In the genomic region with DNA sequence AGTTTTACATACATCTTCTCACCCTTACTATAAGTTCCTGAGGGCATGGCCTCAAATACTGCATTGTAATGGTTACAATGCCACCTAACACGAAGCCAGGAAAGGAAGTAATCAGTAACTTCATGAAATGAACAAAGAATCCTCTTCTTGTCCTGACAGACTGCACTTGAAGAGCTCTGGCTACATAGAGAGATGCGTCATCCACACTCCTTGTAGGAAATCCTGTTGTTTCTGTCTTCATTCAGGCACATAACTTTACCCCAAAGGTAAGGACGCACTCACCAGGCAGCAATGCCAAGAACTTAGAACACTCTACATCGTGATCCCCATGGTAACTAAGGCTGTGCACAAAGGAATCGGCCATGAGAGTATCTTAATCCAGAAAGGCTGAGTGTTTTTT, we compare ENCODE assay signal across 20 cellular contexts.
DNase-seq lines count a peak whose midpoint lies in the region; ATAC-seq, FAIRE-seq and TF ChIP-seq lines count a peak whose summit lies in the region.
"Had no signal": no experiment of that assay in that cellular context is flagged by ENCODE, and none has a peak within 500 bp of the region (broad histone marks: within the 10 kb centered on the region; RNA-seq: fewer than 3 reads in every experiment).

No MANE protein-coding gene starts in this region.

- no peak for TF ChIP-seq CTCF in astrocyte of the spinal cord (IDR thresholded peaks at IDR 0.05; ENCODE audit: low read depth, low read length)
- TF ChIP-seq CTCF in keratinocyte (optimal IDR thresholded peaks at IDR 0.05 in 1 of 3, IDR thresholded peaks at IDR 0.05 in 1 of 3, conservative IDR thresholded peaks at IDR 0.05 in 1 of 3; ENCODE audit: extremely low read depth in 1 of 3, insufficient read depth in 2 of 3, low read length in 3 of 3), result no peak
- no peak for TF ChIP-seq CTCF in smooth muscle cell (IDR thresholded peaks at IDR 0.05; ENCODE audit: borderline replicate concordance, insufficient read depth, poor library complexity, severe bottlenecking)

- H3K27ac Mint-ChIP-seq in activated naive CD8-positive, alpha-beta T cell treated with anti-CD3 and anti-CD28 coated beads for 36 hours, result no peak overlapping the region
- H3K27ac Mint-ChIP-seq in stimulated activated effector memory CD8-positive, alpha-beta T cell treated with anti-CD3 and anti-CD28 coated beads, Interleukin-12 subunit alpha, Interleukin-12 subunit beta, amount 100 ng/mL, for 72 hours, result no peak overlapping the region
- H3K27ac Mint-ChIP-seq: activated CD4-positive, alpha-beta T cell treated with anti-CD3 and anti-CD28 coated beads, Interleukin-2, amount 10 ng/mL, durations not matched to agents 7 days and 5 days; activated naive CD8-positive, alpha-beta T cell; CD4-positive, alpha-beta T cell had no signal

- H3K36me3 ChIP-seq in keratinocyte (ENCODE audit: control insufficient read depth in 2 of 2, extremely low read depth in 1 of 2, insufficient read depth in 2 of 2, low read length in 2 of 2) (no peaks in the 10 kb centered on the region), smooth muscle cell (ENCODE audit: low read depth) (no peaks in the 10 kb centered on the region)
- H3K36me3 ChIP-seq: suprapubic skin, vagina had no signal

- H3K9ac ChIP-seq in keratinocyte (ENCODE audit: control insufficient read depth, extremely low read depth, insufficient read depth, low read length) (no peak overlapping the region), smooth muscle cell (ENCODE audit: low read depth) (no peak overlapping the region)
- H3K9ac ChIP-seq: SK-N-SH had no signal

- H3K4me3 ChIP-seq in astrocyte of the spinal cord (ENCODE audit: low read depth, low read length) (no peak overlapping the region), keratinocyte (ENCODE audit: control insufficient read depth in 2 of 3, extremely low read depth in 1 of 3, insufficient read depth in 2 of 3, low read depth in 1 of 3, low read length in 3 of 3) (no peak overlapping the region), smooth muscle cell (no peak overlapping the region)
- H3K4me3 ChIP-seq: body of pancreas, GM12878, suprapubic skin, vagina had no signal

- H3K9me1 ChIP-seq in keratinocyte (ENCODE audit: control insufficient read depth, extremely low read depth, insufficient read depth, low read length), result no peaks in the 10 kb centered on the region

- H3K4me1 ChIP-seq in keratinocyte (ENCODE audit: control insufficient read depth, extremely low read depth, insufficient read depth, low read length), result no peaks in the 10 kb centered on the region
- H3K4me1 ChIP-seq in smooth muscle cell (ENCODE audit: low read depth), result no peaks in the 10 kb centered on the region
- H3K4me1 ChIP-seq: body of pancreas, suprapubic skin, vagina had no signal

- H3K4me1 Mint-ChIP-seq in activated naive CD8-positive, alpha-beta T cell treated with anti-CD3 and anti-CD28 coated beads for 36 hours, result peaks cover 3% of the 10 kb centered on the region
- H3K4me1 Mint-ChIP-seq in stimulated activated effector memory CD8-positive, alpha-beta T cell treated with anti-CD3 and anti-CD28 coated beads, Interleukin-12 subunit alpha, Interleukin-12 subunit beta, amount 100 ng/mL, for 72 hours, result no peaks in the 10 kb centered on the region
- H3K4me1 Mint-ChIP-seq: activated CD4-positive, alpha-beta T cell treated with anti-CD3 and anti-CD28 coated beads, Interleukin-2, amount 10 ng/mL, durations not matched to agents 7 days and 5 days had no signal

- H3K27ac ChIP-seq in keratinocyte (ENCODE audit: control insufficient read depth, insufficient read depth, low read length) (no peak overlapping the region), smooth muscle cell (ENCODE audit: low read depth) (peak overlapping the region; percentile 33)
- H3K27ac ChIP-seq: body of pancreas, suprapubic skin, vagina had no signal

- no peaks in the 10 kb centered on the region for H3K9me3 Mint-ChIP-seq in activated naive CD8-positive, alpha-beta T cell treated with anti-CD3 and anti-CD28 coated beads for 36 hours
- H3K9me3 Mint-ChIP-seq in stimulated activated effector memory CD8-positive, alpha-beta T cell treated with anti-CD3 and anti-CD28 coated beads, Interleukin-12 subunit alpha, Interleukin-12 subunit beta, amount 100 ng/mL, for 72 hours, result no peaks in the 10 kb centered on the region
- H3K9me3 Mint-ChIP-seq: activated CD4-positive, alpha-beta T cell treated with anti-CD3 and anti-CD28 coated beads, Interleukin-2, amount 10 ng/mL, durations not matched to agents 7 days and 5 days; CD4-positive, alpha-beta T cell had no signal

- H3K27me3 ChIP-seq in keratinocyte (ENCODE audit: control insufficient read depth, extremely low read depth, insufficient read depth, low read length) (no peaks in the 10 kb centered on the region), smooth muscle cell (ENCODE audit: low read depth) (no peaks in the 10 kb centered on the region)
- H3K27me3 ChIP-seq: body of pancreas, suprapubic skin, vagina had no signal

- H3K79me2 ChIP-seq in keratinocyte (ENCODE audit: control insufficient read depth, insufficient read depth, low read length) (no peaks in the 10 kb centered on the region), smooth muscle cell (ENCODE audit: low read depth) (no peaks in the 10 kb centered on the region)

- peak; percentile 57 for DNase-seq in M059J (ENCODE audit: low read depth)
- DNase-seq in astrocyte of the spinal cord (ENCODE audit: low read depth, low spot score), result peak; percentile 24
- no peak for DNase-seq in keratinocyte (ENCODE audit: low read depth, low spot score)
- DNase-seq in smooth muscle cell (lab: John Stamatoyannopoulos, UW; ENCODE audit: unreplicated experiment), result no peak
- no peak for DNase-seq in activated naive CD8-positive, alpha-beta T cell treated with anti-CD3 and anti-CD28 coated beads for 36 hours
- no peak for DNase-seq in stimulated activated effector memory CD8-positive, alpha-beta T cell treated with anti-CD3 and anti-CD28 coated beads, Interleukin-12 subunit alpha, Interleukin-12 subunit beta, amount 100 ng/mL, for 72 hours (ENCODE audit: low spot score in 2 of 2)
- DNase-seq in SK-N-DZ (ENCODE audit: low spot score), result no peak
- DNase-seq: activated CD4-positive, alpha-beta T cell treated with anti-CD3 and anti-CD28 coated beads, Interleukin-2, amount 10 ng/mL, durations not matched to agents 7 days and 5 days; body of pancreas; CD4-positive, alpha-beta T cell; effector memory CD4-positive, alpha-beta T cell; NCI-H2029; NCI-H446 treated with DMSO at 0.1 percent for 48 hours; SK-N-SH; T-helper 2 cell had no signal

- ATAC-seq in stimulated activated effector memory CD8-positive, alpha-beta T cell treated with anti-CD3 and anti-CD28 coated beads, Interleukin-12 subunit alpha, Interleukin-12 subunit beta, amount 100 ng/mL, for 72 hours, result no peak
- ATAC-seq: body of pancreas, GM12878, left lobe of liver had no signal

- H3F3A ChIP-seq in smooth muscle cell (ENCODE audit: low read depth), result no peaks in the 10 kb centered on the region

- H3K36me3 Mint-ChIP-seq in activated naive CD8-positive, alpha-beta T cell treated with anti-CD3 and anti-CD28 coated beads for 36 hours, result no peaks in the 10 kb centered on the region
- no peaks in the 10 kb centered on the region for H3K36me3 Mint-ChIP-seq in stimulated activated effector memory CD8-positive, alpha-beta T cell treated with anti-CD3 and anti-CD28 coated beads, Interleukin-12 subunit alpha, Interleukin-12 subunit beta, amount 100 ng/mL, for 72 hours
- H3K36me3 Mint-ChIP-seq: activated naive CD8-positive, alpha-beta T cell had no signal

- no peaks in the 10 kb centered on the region for H4K20me1 ChIP-seq in keratinocyte (ENCODE audit: control insufficient read depth, extremely low read depth, insufficient read depth, low read length)
- H4K20me1 ChIP-seq in smooth muscle cell (ENCODE audit: low read depth), result no peaks in the 10 kb centered on the region

- WGBS in smooth muscle cell (ENCODE audit: low lambda C conversion rate), result 63% methylated on average over 5 of the region's 5 CpGs

- H3K27me3 Mint-ChIP-seq in activated naive CD8-positive, alpha-beta T cell treated with anti-CD3 and anti-CD28 coated beads for 36 hours, result no peaks in the 10 kb centered on the region
- H3K27me3 Mint-ChIP-seq: activated CD4-positive, alpha-beta T cell treated with anti-CD3 and anti-CD28 coated beads, Interleukin-2, amount 10 ng/mL, durations not matched to agents 7 days and 5 days; activated naive CD8-positive, alpha-beta T cell; CD4-positive, alpha-beta T cell had no signal

- H2AFZ ChIP-seq in keratinocyte (ENCODE audit: control insufficient read depth, low read length) (no peak overlapping the region), smooth muscle cell (ENCODE audit: low read depth) (no peak overlapping the region)

- in situ Hi-C loops in astrocyte of the spinal cord (cut with HindIII; ENCODE audit: low sequenced_read_pairs), result no loop called here

- H3K4me2 ChIP-seq in keratinocyte (ENCODE audit: control insufficient read depth, extremely low read depth, insufficient read depth, low read depth, low read length), result no peak overlapping the region
- H3K4me2 ChIP-seq in smooth muscle cell, result no peak overlapping the region
- H3K4me2 ChIP-seq: SK-N-SH had no signal

- FAIRE-seq in keratinocyte (lab: Jason Lieb, UNC), result peak; percentile 29
- FAIRE-seq: GM12878 had no signal

- H3K4me3 Mint-ChIP-seq in activated naive CD8-positive, alpha-beta T cell treated with anti-CD3 and anti-CD28 coated beads for 36 hours, result no peak overlapping the region
- no peak overlapping the region for H3K4me3 Mint-ChIP-seq in stimulated activated effector memory CD8-positive, alpha-beta T cell treated with anti-CD3 and anti-CD28 coated beads, Interleukin-12 subunit alpha, Interleukin-12 subunit beta, amount 100 ng/mL, for 72 hours
- H3K4me3 Mint-ChIP-seq: activated CD4-positive, alpha-beta T cell treated with anti-CD3 and anti-CD28 coated beads, Interleukin-2, amount 10 ng/mL, durations not matched to agents 7 days and 5 days; activated naive CD8-positive, alpha-beta T cell; CD4-positive, alpha-beta T cell had no signal

- dilution Hi-C loops in keratinocyte (cut with MboI; ENCODE audit: extremely low pct_ligation_motif_present, low sequenced_read_pairs), result no loop called here

- H3K9me3 ChIP-seq in keratinocyte (ENCODE audit: control insufficient read depth, low read depth, low read length), result no peaks in the 10 kb centered on the region
- no peaks in the 10 kb centered on the region for H3K9me3 ChIP-seq in smooth muscle cell (replicated peaks; ENCODE audit: low read depth)
- H3K9me3 ChIP-seq: body of pancreas, SK-N-SH, suprapubic skin, vagina had no signal

Comparison
In these comparisons a context has a peak if more than half of its experiments do, and no peak if none do; other contexts are left out.
1. DNase-seq: peak in M059J (single experiment) and astrocyte of the spinal cord (single experiment); none in keratinocyte (single experiment), smooth muscle cell (single experiment), activated naive CD8-positive, alpha-beta T cell treated with anti-CD3 and anti-CD28 coated beads for 36 hours (single experiment), stimulated activated effector memory CD8-positive, alpha-beta T cell treated with anti-CD3 and anti-CD28 coated beads, Interleukin-12 subunit alpha, Interleukin-12 subunit beta, amount 100 ng/mL, for 72 hours (0 of 2) and SK-N-DZ (single experiment).